Comparison of ENCODE assay signal across 8 cellular contexts in genomic region chr11:65477271-65478029, GRCh38. TPM values are rescaled to one million over a fixed set of nuclear protein-coding genes. Genes with fewer than 3 reads are reported as not detected.
DNase-seq lines count a peak whose midpoint lies in the region; ATAC-seq lines count a peak whose summit lies in the region.

No MANE protein-coding gene starts in this region.

- peaks cover 3% of the 10 kb centered on the region for H3K36me3 Mint-ChIP-seq in activated T-helper 1 cell treated with anti-CD3 and anti-CD28 coated beads, Interleukin-12 subunit alpha, Interleukin-12 subunit beta, Interleukin-2, Interleukin-4 antibody, amounts not matched to agents 30 ng/mL and 10 ng/mL and 1 ng/mL, durations not matched to agents 14 hours and 24 hours and 36 hours (ENCODE audit: low read depth)
- no peaks in the 10 kb centered on the region for H3K36me3 Mint-ChIP-seq in naive thymus-derived CD8-positive, alpha-beta T cell

- peak overlapping the region; percentile 99 for H3K4me3 Mint-ChIP-seq in activated T-helper 1 cell treated with anti-CD3 and anti-CD28 coated beads, Interleukin-12 subunit alpha, Interleukin-12 subunit beta, Interleukin-2, Interleukin-4 antibody, amounts not matched to agents 30 ng/mL and 10 ng/mL and 1 ng/mL, durations not matched to agents 14 hours and 24 hours and 36 hours
- H3K4me3 Mint-ChIP-seq in naive thymus-derived CD8-positive, alpha-beta T cell = peak overlapping the region; percentile 88 to 100 (median 100)

- peak; percentile 87 for ATAC-seq in GM21786 (IDR thresholded peaks at IDR 0.05; ENCODE audit: unreplicated experiment)
- ATAC-seq in naive thymus-derived CD8-positive, alpha-beta T cell = peak; percentile 85 to 90

- H3K27me3 Mint-ChIP-seq in activated T-helper 1 cell treated with anti-CD3 and anti-CD28 coated beads, Interleukin-12 subunit alpha, Interleukin-12 subunit beta, Interleukin-2, Interleukin-4 antibody, amounts not matched to agents 30 ng/mL and 10 ng/mL and 1 ng/mL, durations not matched to agents 14 hours and 24 hours and 36 hours (ENCODE audit: insufficient read depth) = peaks cover 5% of the 10 kb centered on the region
- H3K27me3 Mint-ChIP-seq in naive thymus-derived CD8-positive, alpha-beta T cell = peaks cover 0 to 2% (median 0%) of the 10 kb centered on the region in 5 donors

- no peaks in the 10 kb centered on the region for H3K9me3 Mint-ChIP-seq in activated T-helper 1 cell treated with anti-CD3 and anti-CD28 coated beads, Interleukin-12 subunit alpha, Interleukin-12 subunit beta, Interleukin-2, Interleukin-4 antibody, amounts not matched to agents 30 ng/mL and 10 ng/mL and 1 ng/mL, durations not matched to agents 14 hours and 24 hours and 36 hours
- H3K9me3 Mint-ChIP-seq in naive thymus-derived CD8-positive, alpha-beta T cell = no peaks in the 10 kb centered on the region

- intact Hi-C loops in activated T-helper 1 cell treated with anti-CD3 and anti-CD28 coated beads, Interleukin-12 subunit alpha, Interleukin-12 subunit beta, Interleukin-2, Interleukin-4 antibody, amounts not matched to agents 30 ng/mL and 10 ng/mL and 1 ng/mL, durations not matched to agents 14 hours and 24 hours and 36 hours (cut with micrococcal nuclease) = loop anchor here (1.0 to 5.0 kb wide), 5 partner anchors 10 to 600 kb away; partner anchors contain the start of gene EHD1

- POLR2A ChIA-PET in naive thymus-derived CD8-positive, alpha-beta T cell (lab: Charles Lee) = interaction anchor here (0.6 to 24.4 kb wide), 20 partner anchors 9 to 929 kb away, joined by 3 to 959 read pairs (median 4); partner anchors contain the start of genes CAPN1, FRMD8, MALAT1 and NEAT1

- DNase-seq in DMS79 (lab: John Stamatoyannopoulos, UW) = peak; percentile 92
- peak; percentile 84 to 86 for DNase-seq in Kasumi-1 (lab: John Stamatoyannopoulos, UW)
- peak; percentile 95 for DNase-seq in RKO (ENCODE audit: low spot score)
- peak; percentile 89 for DNase-seq in activated T-helper 1 cell treated with anti-CD3 and anti-CD28 coated beads, Interleukin-12 subunit alpha, Interleukin-12 subunit beta, Interleukin-2, Interleukin-4 antibody, amounts not matched to agents 30 ng/mL and 10 ng/mL and 1 ng/mL, durations not matched to agents 14 hours and 24 hours and 36 hours (ENCODE audit: low spot score)
- peak; percentile 93 for DNase-seq in fibroblast of gingiva (ENCODE audit: low read depth)
- DNase-seq in naive thymus-derived CD8-positive, alpha-beta T cell = peak; percentile 68 to 91 (median 80)
- DNase-seq in stimulated activated naive CD4-positive, alpha-beta T cell (lab: John Stamatoyannopoulos, UW) = peak; percentile 62 to 83 (median 74)

- H3K27ac Mint-ChIP-seq in activated T-helper 1 cell treated with anti-CD3 and anti-CD28 coated beads, Interleukin-12 subunit alpha, Interleukin-12 subunit beta, Interleukin-2, Interleukin-4 antibody, amounts not matched to agents 30 ng/mL and 10 ng/mL and 1 ng/mL, durations not matched to agents 14 hours and 24 hours and 36 hours = peak overlapping the region; percentile 100
- H3K27ac Mint-ChIP-seq in naive thymus-derived CD8-positive, alpha-beta T cell = peak overlapping the region; percentile 96 to 100 (median 99)

- H3K4me1 Mint-ChIP-seq in activated T-helper 1 cell treated with anti-CD3 and anti-CD28 coated beads, Interleukin-12 subunit alpha, Interleukin-12 subunit beta, Interleukin-2, Interleukin-4 antibody, amounts not matched to agents 30 ng/mL and 10 ng/mL and 1 ng/mL, durations not matched to agents 14 hours and 24 hours and 36 hours (ENCODE audit: low read depth) = peaks cover 9% of the 10 kb centered on the region
- peaks cover 11 to 24% (median 19%) of the 10 kb centered on the region in 4 donors for H3K4me1 Mint-ChIP-seq in naive thymus-derived CD8-positive, alpha-beta T cell

RNA-seq across cellular contexts. Expression of gene MALAT1, which starts 21.4 kb away (rescaled TPM):
- 5,323 and 5,421 TPM in 2 replicates for total RNA-seq in activated T-helper 1 cell treated with anti-CD3 and anti-CD28 coated beads, Interleukin-12 subunit alpha, Interleukin-12 subunit beta, Interleukin-2, Interleukin-4 antibody, amounts not matched to agents 30 ng/mL and 10 ng/mL and 1 ng/mL, durations not matched to agents 14 hours and 24 hours and 36 hours
- total RNA-seq in naive thymus-derived CD8-positive, alpha-beta T cell = over 10,000 TPM; 29,995 to 30,085 TPM
- polyA plus RNA-seq in naive thymus-derived CD8-positive, alpha-beta T cell = 1,000 to 10,000 TPM; 1,355 to 3,419 (median 2,188) TPM

RNA-seq across cellular contexts. Expression of gene SCYL1, which starts 47.4 kb away (rescaled TPM):
- 103 and 109 TPM in 2 replicates for total RNA-seq in activated T-helper 1 cell treated with anti-CD3 and anti-CD28 coated beads, Interleukin-12 subunit alpha, Interleukin-12 subunit beta, Interleukin-2, Interleukin-4 antibody, amounts not matched to agents 30 ng/mL and 10 ng/mL and 1 ng/mL, durations not matched to agents 14 hours and 24 hours and 36 hours
- total RNA-seq in naive thymus-derived CD8-positive, alpha-beta T cell = 10 to 100 TPM; 69.0 to 70.6 TPM
- 10 to 100 TPM; 23.2 to 41.5 (median 33.5) TPM for polyA plus RNA-seq in naive thymus-derived CD8-positive, alpha-beta T cell

RNA-seq across cellular contexts. Expression of gene NEAT1, which starts 54.9 kb away (rescaled TPM):
- 507 and 517 TPM in 2 replicates for total RNA-seq in activated T-helper 1 cell treated with anti-CD3 and anti-CD28 coated beads, Interleukin-12 subunit alpha, Interleukin-12 subunit beta, Interleukin-2, Interleukin-4 antibody, amounts not matched to agents 30 ng/mL and 10 ng/mL and 1 ng/mL, durations not matched to agents 14 hours and 24 hours and 36 hours
- total RNA-seq in naive thymus-derived CD8-positive, alpha-beta T cell = 100 to 1,000 TPM; 375 to 414 TPM
- polyA plus RNA-seq in naive thymus-derived CD8-positive, alpha-beta T cell = 1 to 10 TPM; 1.3 to 2.9 (median 1.9) TPM

Comparison
In these comparisons a context has a peak if more than half of its experiments do, and no peak if none do; other contexts are left out.
1. Peak in every context shown above with its lines: DNase-seq and ATAC-seq.